Comparison of ENCODE assay signal across 17 cellular contexts in genomic region chr1:228975238-228975929, GRCh38.
DNase-seq lines count a peak whose midpoint lies in the region; ATAC-seq and TF ChIP-seq lines count a peak whose summit lies in the region.
"Had no signal": no experiment of that assay in that cellular context is flagged by ENCODE, and none has a peak within 500 bp of the region (broad histone marks: within the 10 kb centered on the region; RNA-seq: fewer than 3 reads in every experiment).

No MANE protein-coding gene starts in this region.

- no peaks in the 10 kb centered on the region for H3K36me3 Mint-ChIP-seq in activated CD8-positive, alpha-beta memory T cell treated with anti-CD3 and anti-CD28 coated beads, Interleukin-2, amount 10 ng/mL, durations not matched to agents 7 days and 5 days
- H3K36me3 Mint-ChIP-seq in endodermal cell (ENCODE audit: low read depth) = no peaks in the 10 kb centered on the region
- no peaks in the 10 kb centered on the region for H3K36me3 Mint-ChIP-seq in activated CD8-positive, alpha-beta T cell treated with anti-CD3 and anti-CD28 coated beads, Interleukin-2, amount 10 ng/mL, durations not matched to agents 7 days and 5 days (ENCODE audit: low read depth)
- H3K36me3 Mint-ChIP-seq: CD8-positive, alpha-beta memory T cell had no signal

- H2BK5ac ChIP-seq in mesenchymal stem cell (ENCODE audit: low read depth, low read length, poor library complexity, severe bottlenecking) = no peak overlapping the region

- H3K9me3 Mint-ChIP-seq in activated CD8-positive, alpha-beta memory T cell treated with anti-CD3 and anti-CD28 coated beads, Interleukin-2, amount 10 ng/mL, durations not matched to agents 7 days and 5 days (ENCODE audit: low read depth) = no peaks in the 10 kb centered on the region
- H3K9me3 Mint-ChIP-seq in endodermal cell = no peaks in the 10 kb centered on the region
- no peaks in the 10 kb centered on the region for H3K9me3 Mint-ChIP-seq in activated CD8-positive, alpha-beta T cell treated with anti-CD3 and anti-CD28 coated beads, Interleukin-2, amount 10 ng/mL, durations not matched to agents 7 days and 5 days (ENCODE audit: insufficient read depth)
- H3K9me3 Mint-ChIP-seq: CD8-positive, alpha-beta memory T cell; GM23338 had no signal

- TF ChIP-seq CTCF in endodermal cell (conservative IDR thresholded peaks at IDR 0.05) (no peak), vagina (IDR thresholded peaks at IDR 0.05) (no peak)

- H3K4me1 ChIP-seq in endodermal cell (ENCODE audit: control insufficient read depth, insufficient read depth, low read length) = no peaks in the 10 kb centered on the region
- no peaks in the 10 kb centered on the region for H3K4me1 ChIP-seq in mesenchymal stem cell (ENCODE audit: control insufficient read depth, insufficient read depth, low read depth, low read length)
- H3K4me1 ChIP-seq in vagina = peaks cover 12% of the 10 kb centered on the region
- H3K4me1 ChIP-seq: BLaER1, Caco-2, HAP-1 had no signal

- no peaks in the 10 kb centered on the region for H3K79me1 ChIP-seq in mesenchymal stem cell (replicated peaks; ENCODE audit: low read length, poor library complexity, severe bottlenecking)

- H4K91ac ChIP-seq in mesenchymal stem cell (ENCODE audit: low read length) = no peak overlapping the region

- H3K36me3 ChIP-seq in endodermal cell (ENCODE audit: control insufficient read depth, insufficient read depth, low read length) (no peaks in the 10 kb centered on the region), mesenchymal stem cell (ENCODE audit: control insufficient read depth in 1 of 2, insufficient read depth in 2 of 2, low read depth in 1 of 2, low read length in 2 of 2) (no peaks in the 10 kb centered on the region), vagina (no peaks in the 10 kb centered on the region)
- H3K36me3 ChIP-seq: BLaER1, HAP-1 had no signal

- no peak overlapping the region for H3K27ac ChIP-seq in endodermal cell (ENCODE audit: low read depth, low read length)
- H3K27ac ChIP-seq in mesenchymal stem cell (ENCODE audit: low read length, poor library complexity, severe bottlenecking) = no peak overlapping the region
- H3K27ac ChIP-seq in vagina = no peak overlapping the region
- H3K27ac ChIP-seq: BLaER1 had no signal

- H3K18ac ChIP-seq in mesenchymal stem cell (ENCODE audit: low read depth in 1 of 2, low read length in 2 of 2) = no peak overlapping the region

- no peak for TF ChIP-seq POLR2A in vagina (IDR thresholded peaks at IDR 0.05)

- WGBS in endodermal cell (ENCODE audit: insufficient coverage in 1 of 2, insufficient read length in 1 of 2), 2 experiments = 86 to 93% methylated on average over 3 to 9 of the region's 9 CpGs
- 95% methylated on average over 8 of the region's 9 CpGs for WGBS in mesenchymal stem cell

- H3K9me3 ChIP-seq in endodermal cell (ENCODE audit: control insufficient read depth, low read length) = no peaks in the 10 kb centered on the region
- H3K9me3 ChIP-seq in mesenchymal stem cell (ENCODE audit: control insufficient read depth, low read length) = no peaks in the 10 kb centered on the region
- no peaks in the 10 kb centered on the region for H3K9me3 ChIP-seq in vagina
- H3K9me3 ChIP-seq: BLaER1, Caco-2, HAP-1 had no signal

- POLR2A ChIA-PET in activated CD8-positive, alpha-beta T cell treated with anti-CD3 and anti-CD28 coated beads, Interleukin-2, amount 10 ng/mL, durations not matched to agents 7 days and 5 days (lab: Charles Lee) = no interaction called here

- no peak for ATAC-seq in activated CD8-positive, alpha-beta memory T cell treated with anti-CD3 and anti-CD28 coated beads, Interleukin-2, amount 10 ng/mL, durations not matched to agents 7 days and 5 days
- ATAC-seq in activated CD8-positive, alpha-beta T cell treated with anti-CD3 and anti-CD28 coated beads, Interleukin-2, amount 10 ng/mL, durations not matched to agents 7 days and 5 days = no peak
- ATAC-seq: GM23338 had no signal

- no peak overlapping the region for H3K4me3 ChIP-seq in endodermal cell (ENCODE audit: low read length)
- no peak overlapping the region for H3K4me3 ChIP-seq in mesenchymal stem cell (ENCODE audit: insufficient read depth in 1 of 2, low read depth in 1 of 2, low read length in 2 of 2)
- H3K4me3 ChIP-seq in vagina = no peak overlapping the region
- H3K4me3 ChIP-seq: BLaER1, GM23338, HAP-1 had no signal

- no peak overlapping the region for H3K4me3 Mint-ChIP-seq in activated CD8-positive, alpha-beta memory T cell treated with anti-CD3 and anti-CD28 coated beads, Interleukin-2, amount 10 ng/mL, durations not matched to agents 7 days and 5 days
- no peak overlapping the region for H3K4me3 Mint-ChIP-seq in endodermal cell
- H3K4me3 Mint-ChIP-seq in activated CD8-positive, alpha-beta T cell treated with anti-CD3 and anti-CD28 coated beads, Interleukin-2, amount 10 ng/mL, durations not matched to agents 7 days and 5 days = no peak overlapping the region
- H3K4me3 Mint-ChIP-seq: GM23338 had no signal

- H4K8ac ChIP-seq in mesenchymal stem cell (ENCODE audit: low read length) = no peak overlapping the region

- H2BK12ac ChIP-seq in mesenchymal stem cell (ENCODE audit: low read length in 2 of 2) = peak overlapping the region; percentile 32 to 38

- no peak overlapping the region for H3K23ac ChIP-seq in mesenchymal stem cell (ENCODE audit: low read length in 2 of 2)

- H2BK120ac ChIP-seq in mesenchymal stem cell (ENCODE audit: low read depth, low read length) = no peak overlapping the region

- H3K4me1 Mint-ChIP-seq in activated CD8-positive, alpha-beta memory T cell treated with anti-CD3 and anti-CD28 coated beads, Interleukin-2, amount 10 ng/mL, durations not matched to agents 7 days and 5 days = no peaks in the 10 kb centered on the region
- peaks cover 25% of the 10 kb centered on the region for H3K4me1 Mint-ChIP-seq in endodermal cell
- H3K4me1 Mint-ChIP-seq in activated CD8-positive, alpha-beta T cell treated with anti-CD3 and anti-CD28 coated beads, Interleukin-2, amount 10 ng/mL, durations not matched to agents 7 days and 5 days (ENCODE audit: low read depth) = peaks cover 6% of the 10 kb centered on the region
- H3K4me1 Mint-ChIP-seq: CD8-positive, alpha-beta memory T cell had no signal

- intact Hi-C loops in vagina (cut with DNase I) = no loop called here

- H3K4ac ChIP-seq in mesenchymal stem cell (ENCODE audit: low read depth in 1 of 2, low read length in 2 of 2) = peak overlapping the region in 1 of 2 experiments; percentile 59

- H2AK5ac ChIP-seq in mesenchymal stem cell (ENCODE audit: low read length, severe bottlenecking) = no peak overlapping the region

- CTCF ChIA-PET in activated CD8-positive, alpha-beta memory T cell treated with anti-CD3 and anti-CD28 coated beads, Interleukin-2, amount 10 ng/mL, durations not matched to agents 7 days and 5 days (lab: Charles Lee) = no interaction called here
- CTCF ChIA-PET in activated CD8-positive, alpha-beta T cell treated with anti-CD3 and anti-CD28 coated beads, Interleukin-2, amount 10 ng/mL, durations not matched to agents 7 days and 5 days (lab: Charles Lee) = interaction anchor here (1.0 kb wide), 1 partner anchor 154 kb away, joined by 3 read pairs; no protein-coding TSS in a partner anchor

- H3K27me3 ChIP-seq in endodermal cell (ENCODE audit: control insufficient read depth, insufficient read depth, low read length, poor library complexity, severe bottlenecking) = no peaks in the 10 kb centered on the region
- H3K27me3 ChIP-seq in mesenchymal stem cell (ENCODE audit: control insufficient read depth in 1 of 2, insufficient read depth in 1 of 2, low read length in 2 of 2) = peaks cover 5 to 14% of the 10 kb centered on the region in 2 experiments
- no peaks in the 10 kb centered on the region for H3K27me3 ChIP-seq in vagina
- H3K27me3 ChIP-seq: BLaER1 had no signal

- peak; percentile 15 for DNase-seq in activated CD8-positive, alpha-beta memory T cell treated with anti-CD3 and anti-CD28 coated beads, Interleukin-2, amount 10 ng/mL, durations not matched to agents 7 days and 5 days
- DNase-seq in activated CD8-positive, alpha-beta memory T cell treated with anti-CD3 and anti-CD28 coated beads, Interleukin-2, amount 50 U/mL, for 48 hours = no peak
- DNase-seq in endodermal cell (peak; percentile 40), mesenchymal stem cell (no peak), vagina (ENCODE audit: extremely low spot score in 2 of 2) (peak; percentile 42 to 77), NCI-H2171 treated with DMSO at 0.1 percent for 48 hours (lab: John Stamatoyannopoulos, UW) (no peak), NCI-H2196 treated with DMSO at 0.1 percent for 48 hours (lab: John Stamatoyannopoulos, UW; ENCODE audit: unreplicated experiment) (no peak)
- no peak for DNase-seq in activated CD8-positive, alpha-beta T cell treated with anti-CD3 and anti-CD28 coated beads, Interleukin-2, amount 10 ng/mL, durations not matched to agents 7 days and 5 days
- DNase-seq: 8988T; AML-193; Caco-2; CD8-positive, alpha-beta memory T cell; DND-41; GF-D8 had no signal

- no peak overlapping the region for H3K4me2 ChIP-seq in mesenchymal stem cell (ENCODE audit: low read length, poor library complexity, severe bottlenecking)
- H3K4me2 ChIP-seq: BLaER1, GM23338 had no signal

- H3K27ac Mint-ChIP-seq in activated CD8-positive, alpha-beta memory T cell treated with anti-CD3 and anti-CD28 coated beads, Interleukin-2, amount 10 ng/mL, durations not matched to agents 7 days and 5 days = no peak overlapping the region
- H3K27ac Mint-ChIP-seq in endodermal cell = no peak overlapping the region
- no peak overlapping the region for H3K27ac Mint-ChIP-seq in activated CD8-positive, alpha-beta T cell treated with anti-CD3 and anti-CD28 coated beads, Interleukin-2, amount 10 ng/mL, durations not matched to agents 7 days and 5 days
- H3K27ac Mint-ChIP-seq: GM23338 had no signal

- H3K9ac ChIP-seq in endodermal cell (ENCODE audit: extremely low read depth, low read length, poor library complexity, severe bottlenecking) (no peak overlapping the region), mesenchymal stem cell (ENCODE audit: low read length) (no peak overlapping the region)
- H3K9ac ChIP-seq: BLaER1 had no signal

- peak overlapping the region in 1 of 2 experiments; percentile 47 for H3K14ac ChIP-seq in mesenchymal stem cell (ENCODE audit: low read length in 2 of 2)

- no peak overlapping the region for H2AFZ ChIP-seq in mesenchymal stem cell (ENCODE audit: low read depth, low read length)
- H2AFZ ChIP-seq: GM23338 had no signal

- no peak overlapping the region for H2BK15ac ChIP-seq in mesenchymal stem cell (ENCODE audit: low read depth, poor library complexity, severe bottlenecking)

- H3K27me3 Mint-ChIP-seq in activated CD8-positive, alpha-beta memory T cell treated with anti-CD3 and anti-CD28 coated beads, Interleukin-2, amount 10 ng/mL, durations not matched to agents 7 days and 5 days = peaks cover 5% of the 10 kb centered on the region
- peaks cover 3% of the 10 kb centered on the region for H3K27me3 Mint-ChIP-seq in endodermal cell (ENCODE audit: insufficient read depth)
- H3K27me3 Mint-ChIP-seq in activated CD8-positive, alpha-beta T cell treated with anti-CD3 and anti-CD28 coated beads, Interleukin-2, amount 10 ng/mL, durations not matched to agents 7 days and 5 days (ENCODE audit: low read depth) = no peaks in the 10 kb centered on the region

Comparison
In these comparisons a context has a peak if more than half of its experiments do, and no peak if none do; other contexts are left out.
1. DNase-seq: peak in activated CD8-positive, alpha-beta memory T cell treated with anti-CD3 and anti-CD28 coated beads, Interleukin-2, amount 10 ng/mL, durations not matched to agents 7 days and 5 days (single experiment), endodermal cell (single experiment) and vagina (2 of 2); none in activated CD8-positive, alpha-beta memory T cell treated with anti-CD3 and anti-CD28 coated beads, Interleukin-2, amount 50 U/mL, for 48 hours (single experiment), mesenchymal stem cell (single experiment), activated CD8-positive, alpha-beta T cell treated with anti-CD3 and anti-CD28 coated beads, Interleukin-2, amount 10 ng/mL, durations not matched to agents 7 days and 5 days (single experiment), NCI-H2171 treated with DMSO at 0.1 percent for 48 hours (single experiment) and NCI-H2196 treated with DMSO at 0.1 percent for 48 hours (single experiment).